Comparison of ENCODE assay signal across 3 cellular contexts in the genomic region with DNA sequence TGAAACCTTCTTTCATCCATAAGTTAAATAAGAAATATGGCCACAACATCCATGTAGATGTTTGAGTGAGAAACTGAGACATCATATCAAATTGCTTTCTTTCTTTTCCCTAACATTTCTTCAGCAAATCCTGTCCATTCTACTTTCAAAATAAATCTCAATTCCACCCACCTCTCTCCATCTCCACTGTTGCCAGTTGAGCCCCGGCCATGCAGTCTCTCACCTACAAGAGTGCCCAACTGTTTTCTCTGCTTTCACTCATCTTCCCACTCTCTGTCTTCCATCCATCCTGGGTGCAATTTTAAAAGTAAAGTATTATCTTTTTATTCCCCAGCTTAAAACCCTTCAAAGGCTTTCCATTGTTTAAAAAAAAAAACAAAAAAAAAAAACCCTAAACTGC.
"Had no signal": no experiment of that assay in that cellular context is flagged by ENCODE, and none has a peak within 500 bp of the region (broad histone marks: within the 10 kb centered on the region; RNA-seq: fewer than 3 reads in every experiment).

No MANE protein-coding gene starts in this region.

- DNase-seq: GDM1, GF-D8 had no signal

- ATAC-seq: GM12878 had no signal
